24 cellular contexts compared by ENCODE assay signal in genomic region chr10:125189162-125189561, GRCh38.
"Had no signal": no experiment of that assay in that cellular context is flagged by ENCODE, and none has a peak within 500 bp of the region (broad histone marks: within the 10 kb centered on the region; RNA-seq: fewer than 3 reads in every experiment).

No MANE protein-coding gene starts in this region.

- H3K9ac ChIP-seq: neural progenitor cell, parathyroid adenoma had no signal

- H3K4me2 ChIP-seq: neural progenitor cell had no signal

- H3K36me3 ChIP-seq: neural progenitor cell, ovary, right lobe of liver, sigmoid colon, stomach, thoracic aorta, thyroid gland, tibial nerve, upper lobe of left lung, vagina had no signal

- H3K4me3 ChIP-seq: neural progenitor cell, ovary, psoas muscle, right lobe of liver, sigmoid colon, stomach, thoracic aorta, thyroid gland, tibial nerve, upper lobe of left lung, vagina had no signal

- H3K9me3 ChIP-seq: ovary, psoas muscle, right lobe of liver, sigmoid colon, stomach, thoracic aorta, thyroid gland, tibial nerve, upper lobe of left lung, vagina had no signal

- DNase-seq: naive thymus-derived CD4-positive, alpha-beta T cell; natural killer cell; posterior cingulate gyrus; psoas muscle; right cardiac atrium; right lobe of liver; sigmoid colon; small intestine; stimulated activated CD4-positive, alpha-beta T cell treated with anti-CD3 and anti-CD28 coated beads, Interleukin-12 subunit alpha, Interleukin-12 subunit beta, amount 100 ng/mL, for 4 hours; stimulated activated CD4-positive, alpha-beta T cell treated with anti-CD3 and anti-CD28 coated beads, Interleukin-1b, Interleukin-23, amount 100 ng/mL, for 48 hours; stimulated activated CD4-positive, alpha-beta T cell treated with anti-CD3 and anti-CD28 coated beads, Interleukin-4, amount 100 ng/mL, for 24 hours; stimulated activated naive B cell treated with anti-CD40 and anti-IgM and Interleukin-4, amounts not matched to agents 10 μg/mL and 1 μg/mL and 100 μg/mL, for 72 hours; stimulated activated naive CD4-positive, alpha-beta T cell treated with Interleukin-2 at 50 U/mL for 16 hours; stomach; thyroid gland; trophoblast cell; upper lobe of left lung had no signal

- ATAC-seq: naive thymus-derived CD4-positive, alpha-beta T cell; natural killer cell; psoas muscle; right cardiac atrium; right lobe of liver; stimulated activated effector memory CD8-positive, alpha-beta T cell treated with anti-CD3 and anti-CD28 coated beads, Interleukin-12 subunit alpha, Interleukin-12 subunit beta, amount 100 ng/mL, for 72 hours; stimulated activated naive B cell treated with anti-CD40 and anti-IgM and Interleukin-4, amounts not matched to agents 10 μg/mL and 1 μg/mL and 100 μg/mL, for 72 hours had no signal

- H3K4me1 ChIP-seq: parathyroid adenoma, psoas muscle, right lobe of liver, sigmoid colon, stomach, thyroid gland, tibial nerve, upper lobe of left lung, vagina had no signal

- H3K27ac ChIP-seq: neural progenitor cell, ovary, parathyroid adenoma, psoas muscle, right lobe of liver, sigmoid colon, stomach, thoracic aorta, thyroid gland, tibial nerve, upper lobe of left lung, vagina had no signal

- H3K27me3 ChIP-seq: neural progenitor cell, ovary, right lobe of liver, sigmoid colon, stomach, thyroid gland, tibial nerve, upper lobe of left lung, vagina had no signal
